Comparison of ENCODE assay signal across 26 cellular contexts in the genomic region with DNA sequence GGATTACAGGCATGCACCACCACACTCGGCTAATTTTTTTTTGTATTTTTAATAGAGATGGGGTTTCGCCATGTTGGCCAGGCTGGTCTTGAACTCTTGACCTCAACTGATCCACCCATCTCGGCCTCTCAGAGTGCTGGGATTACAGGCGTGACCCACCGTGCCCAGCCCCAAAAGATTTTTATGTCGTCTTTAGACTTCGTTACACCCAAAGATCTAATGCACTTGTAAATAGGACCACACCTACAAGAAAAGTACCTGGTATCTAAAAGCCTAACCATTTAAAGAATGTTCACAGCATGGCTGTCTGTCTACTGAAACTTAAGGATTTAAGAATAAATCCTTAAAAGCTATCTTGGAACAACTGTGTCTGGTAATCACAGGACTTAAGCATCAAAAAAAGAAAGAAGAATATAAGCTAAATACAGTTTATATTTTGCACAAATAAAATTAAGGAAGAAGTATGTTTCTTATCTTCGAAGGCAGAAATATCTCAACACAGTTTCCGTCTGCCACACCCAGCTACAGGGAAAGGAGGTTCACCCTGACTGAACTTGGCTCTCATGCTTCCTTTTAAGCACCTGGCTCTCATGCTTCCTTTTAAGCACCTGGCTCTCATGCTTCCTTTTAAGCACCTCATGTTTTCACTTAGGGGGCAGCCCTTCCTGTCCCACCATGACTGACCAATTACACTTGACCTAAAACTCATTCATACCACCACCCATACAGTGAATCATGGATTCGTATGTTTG.
A peak's percentile ranks its signal among the peaks of the same experiment; 100 is the strongest.
DNase-seq lines count a peak whose midpoint lies in the region; ATAC-seq, FAIRE-seq and TF ChIP-seq lines count a peak whose summit lies in the region.
"Had no signal": no experiment of that assay in that cellular context is flagged by ENCODE, and none has a peak within 500 bp of the region (broad histone marks: within the 10 kb centered on the region; RNA-seq: fewer than 3 reads in every experiment).

No MANE protein-coding gene starts in this region.

- peaks cover 6% of the 10 kb centered on the region for H3K36me3 Mint-ChIP-seq in astrocyte (ENCODE audit: low read depth, unreplicated experiment)
- H3K36me3 Mint-ChIP-seq in memory B cell, result peaks cover 16% of the 10 kb centered on the region

- H3K4me1 Mint-ChIP-seq in astrocyte (ENCODE audit: low read depth, unreplicated experiment) (no peaks in the 10 kb centered on the region), memory B cell (peaks cover 34% of the 10 kb centered on the region)

- H2AFZ ChIP-seq in HepG2 (ENCODE audit: low read length), result no peak overlapping the region
- no peak overlapping the region for H2AFZ ChIP-seq in astrocyte (ENCODE audit: low read depth, low read length)

- FAIRE-seq in HepG2 (lab: Jason Lieb, UNC) (no peak), astrocyte (lab: Jason Lieb, UNC) (peak; percentile 92)
- FAIRE-seq: D721Med, H54 had no signal

- CTCF ChIA-PET in HepG2 (lab: Yijun Ruan, JAX; ENCODE audit: low intra/inter-chr PET ratio, low total read pairs), result no interaction called here

- H3K9me3 ChIP-seq in right lobe of liver (no peaks in the 10 kb centered on the region), HepG2 (ENCODE audit: low read length) (no peaks in the 10 kb centered on the region), astrocyte (ENCODE audit: insufficient read depth, low read depth, low read length) (no peaks in the 10 kb centered on the region)
- H3K9me3 ChIP-seq: ascending aorta, right atrium auricular region, tibial artery had no signal

- no peak overlapping the region for H3K9ac ChIP-seq in HepG2 (ENCODE audit: insufficient read depth, low read depth, low read length)
- H3K9ac ChIP-seq in astrocyte (ENCODE audit: low read length), result no peak overlapping the region

- H3K9me3 Mint-ChIP-seq in astrocyte (ENCODE audit: unreplicated experiment) (no peaks in the 10 kb centered on the region), memory B cell (no peaks in the 10 kb centered on the region)
- H3K9me3 Mint-ChIP-seq: activated T-helper 1 cell treated with anti-CD3 and anti-CD28 coated beads, Interleukin-12 subunit alpha, Interleukin-12 subunit beta, Interleukin-2, Interleukin-4 antibody, amounts not matched to agents 30 ng/mL and 10 ng/mL and 1 ng/mL, durations not matched to agents 14 hours and 24 hours and 36 hours had no signal

- H3K27me3 ChIP-seq in right lobe of liver (no peaks in the 10 kb centered on the region), HepG2 (ENCODE audit: control insufficient read depth in 1 of 2, insufficient read depth in 2 of 2, low read length in 2 of 2) (no peaks in the 10 kb centered on the region), astrocyte (ENCODE audit: insufficient read depth, low read length) (no peaks in the 10 kb centered on the region), foreskin keratinocyte (no peaks in the 10 kb centered on the region)
- H3K27me3 ChIP-seq: ascending aorta, right atrium auricular region, tibial artery had no signal

- intact Hi-C loops in right lobe of liver (cut with DNase I), result no loop called here
- intact Hi-C loops in HepG2 (cut with micrococcal nuclease; ENCODE audit: unreplicated experiment), result loop anchor here (1.0 kb wide), 1 partner anchor 34 kb away; no protein-coding TSS in a partner anchor

- no TSS peak for BruUV-seq in HepG2 (replicated peaks; lab: Mats Ljungman, UMichigan)

- H3K27me3 Mint-ChIP-seq in astrocyte (ENCODE audit: low read depth, unreplicated experiment), result no peaks in the 10 kb centered on the region
- H3K27me3 Mint-ChIP-seq in memory B cell, result no peaks in the 10 kb centered on the region
- H3K27me3 Mint-ChIP-seq: activated naive CD8-positive, alpha-beta T cell had no signal

- H4K20me1 ChIP-seq in HepG2 (ENCODE audit: insufficient read depth, low read length), result no peaks in the 10 kb centered on the region
- no peaks in the 10 kb centered on the region for H4K20me1 ChIP-seq in astrocyte (ENCODE audit: insufficient read depth, low read length)

- ATAC-seq in right lobe of liver, result no peak
- no peak for ATAC-seq in HepG2
- ATAC-seq in memory B cell (ENCODE audit: low read depth), result peak; percentile 40
- no peak for ATAC-seq in HG03139 (IDR thresholded peaks at IDR 0.05; ENCODE audit: unreplicated experiment)
- ATAC-seq in foreskin keratinocyte, result no peak
- ATAC-seq: SK-N-SH treated with all-trans-retinoic acid at 6 μM for 48 hours; stimulated activated naive CD8-positive, alpha-beta T cell treated with anti-CD3 and anti-CD28 coated beads, Interleukin-15, Interleukin-2, amounts not matched to agents 100 U/mL and 50 U/mL, for 24 hours had no signal

- H3K27ac Mint-ChIP-seq in astrocyte (ENCODE audit: unreplicated experiment) (no peak overlapping the region), memory B cell (peak overlapping the region; percentile 28)
- H3K27ac Mint-ChIP-seq: activated naive CD8-positive, alpha-beta T cell; activated T-helper 1 cell treated with anti-CD3 and anti-CD28 coated beads, Interleukin-12 subunit alpha, Interleukin-12 subunit beta, Interleukin-2, Interleukin-4 antibody, amounts not matched to agents 30 ng/mL and 10 ng/mL and 1 ng/mL, durations not matched to agents 14 hours and 24 hours and 36 hours had no signal

- TF ChIP-seq RAD21 in HepG2 (CRISPR knock-in tag; IDR thresholded peaks at IDR 0.05), result no peak

- TF ChIP-seq EP300 in HepG2 (IDR thresholded peaks at IDR 0.05; ENCODE audit: low read depth in 2 of 2, low read length in 2 of 2), result no peak
- TF ChIP-seq EP300 in HepG2 (CRISPR knock-in tag; IDR thresholded peaks at IDR 0.05; ENCODE audit: borderline replicate concordance), result no peak

- WGBS in right lobe of liver (ENCODE audit: insufficient coverage, low coverage, low lambda C conversion rate, missing lambda C conversion rate), result 78% methylated on average over 10 of the region's 10 CpGs
- 97% methylated on average over 10 of the region's 10 CpGs for WGBS in HepG2 (ENCODE audit: low lambda C conversion rate)

- POLR2A ChIA-PET in HepG2 (lab: Yijun Ruan, JAX), result no interaction called here

- TF ChIP-seq CTCF in right lobe of liver (IDR thresholded peaks at IDR 0.05), result no peak
- TF ChIP-seq CTCF in HepG2 (CRISPR knock-in tag; IDR thresholded peaks at IDR 0.05), result no peak
- no peak for TF ChIP-seq CTCF in astrocyte (IDR thresholded peaks at IDR 0.05; ENCODE audit: insufficient read depth, low read depth, low read length)
- TF ChIP-seq CTCF in foreskin keratinocyte (conservative IDR thresholded peaks at IDR 0.05), result no peak

- DNase-seq in right lobe of liver (no peak), HepG2 (ENCODE audit: low spot score) (no peak), astrocyte (ENCODE audit: low read depth) (no peak), memory B cell (ENCODE audit: low spot score in 2 of 2) (no peak), OCI-M2 (lab: John Stamatoyannopoulos, UW; ENCODE audit: unreplicated experiment) (no peak), MV-4-11 (lab: John Stamatoyannopoulos, UW) (no peak), foreskin keratinocyte (no peak)
- DNase-seq: activated CD4-positive, CD25-positive, alpha-beta regulatory T cell treated with anti-CD3 and anti-CD28 coated beads, Interleukin-2, amount 50 U/mL, for 72 hours; central memory CD4-positive, alpha-beta T cell; islet precursor cell; KBM-7; mammary epithelial cell; NCI-H1694 treated with DMSO at 0.1 percent for 48 hours; stimulated activated CD4-positive, alpha-beta T cell treated with anti-CD3 and anti-CD28 coated beads, Interleukin-12 subunit alpha, Interleukin-12 subunit beta, amount 100 ng/mL, for 4 hours; stimulated activated CD4-positive, alpha-beta T cell treated with anti-CD3 and anti-CD28 coated beads, Interleukin-4, amount 100 ng/mL, for 4 hours; stimulated activated naive CD8-positive, alpha-beta T cell treated with anti-CD3 and anti-CD28 coated beads, Interleukin-15, Interleukin-2, amounts not matched to agents 100 U/mL and 50 U/mL, for 24 hours; tibial artery had no signal

- no peak overlapping the region for H3K4me2 ChIP-seq in HepG2 (ENCODE audit: low read depth, low read length)
- H3K4me2 ChIP-seq in astrocyte (ENCODE audit: low read length), result no peak overlapping the region

- no peak overlapping the region for H3K4me3 ChIP-seq in right lobe of liver
- no peak overlapping the region for H3K4me3 ChIP-seq in HepG2 (replicated peaks in 1 of 3; ENCODE audit: insufficient read depth in 1 of 3, low read depth in 2 of 3, low read length in 3 of 3)
- H3K4me3 ChIP-seq in astrocyte (ENCODE audit: insufficient read depth, low read depth, low read length), result no peak overlapping the region
- H3K4me3 ChIP-seq: ascending aorta, right atrium auricular region, tibial artery had no signal

- peaks cover 0 to 18% (median 10%) of the 10 kb centered on the region in 4 donors for H3K4me1 ChIP-seq in right lobe of liver
- no peaks in the 10 kb centered on the region for H3K4me1 ChIP-seq in HepG2 (ENCODE audit: insufficient read depth, low read length)
- H3K4me1 ChIP-seq in astrocyte (ENCODE audit: insufficient read depth, low read length), result no peaks in the 10 kb centered on the region
- H3K4me1 ChIP-seq in foreskin keratinocyte, result no peaks in the 10 kb centered on the region
- H3K4me1 ChIP-seq: ascending aorta, right atrium auricular region, tibial artery had no signal

- H3K36me3 ChIP-seq in right lobe of liver (peaks cover 0 to 3% (median 0%) of the 10 kb centered on the region in 4 donors), HepG2 (replicated peaks in 1 of 2; ENCODE audit: control insufficient read depth in 1 of 2, insufficient read depth in 2 of 2, low read length in 2 of 2) (0 out of 5 replicates have a peak, but pooled peaks cover 0 to 7% of the 10 kb centered on the region in 2 experiments), astrocyte (ENCODE audit: insufficient read depth, low read length) (no peaks in the 10 kb centered on the region)

- in situ Hi-C loops in HepG2 (cut with HindIII; ENCODE audit: extremely low pct_ligation_motif_present, low pct_unique_long_range_greater_than_20kb), result no loop called here

- peak overlapping the region; percentile 44 to 75 (median 63) for H3K27ac ChIP-seq in right lobe of liver
- H3K27ac ChIP-seq in HepG2 (ENCODE audit: extremely low read length, insufficient read depth, low read length), result no peak overlapping the region
- no peak overlapping the region for H3K27ac ChIP-seq in astrocyte (ENCODE audit: low read depth, low read length)
- H3K27ac ChIP-seq in foreskin keratinocyte, result no peak overlapping the region
- H3K27ac ChIP-seq: ascending aorta, epithelial cell of prostate, right atrium auricular region, tibial artery had no signal

- no peak for TF ChIP-seq POLR2A in right lobe of liver (IDR thresholded peaks at IDR 0.05)
- TF ChIP-seq POLR2A in HepG2 (IDR thresholded peaks at IDR 0.05; ENCODE audit: insufficient read depth in 1 of 2, low read depth in 2 of 2, low read length in 2 of 2), result no peak

- no peaks in the 10 kb centered on the region for H3K79me2 ChIP-seq in HepG2 (ENCODE audit: insufficient read depth, low read length)
- H3K79me2 ChIP-seq in astrocyte (ENCODE audit: insufficient read depth, low read length), result no peaks in the 10 kb centered on the region

- no peak overlapping the region for H3K4me3 Mint-ChIP-seq in astrocyte (ENCODE audit: unreplicated experiment)
- H3K4me3 Mint-ChIP-seq in memory B cell, result peak overlapping the region; percentile 37
- H3K4me3 Mint-ChIP-seq: activated naive CD8-positive, alpha-beta T cell; activated T-helper 1 cell treated with anti-CD3 and anti-CD28 coated beads, Interleukin-12 subunit alpha, Interleukin-12 subunit beta, Interleukin-2, Interleukin-4 antibody, amounts not matched to agents 30 ng/mL and 10 ng/mL and 1 ng/mL, durations not matched to agents 14 hours and 24 hours and 36 hours had no signal

Comparison
In these comparisons a context has a peak if more than half of its experiments do, and no peak if none do; other contexts are left out.
1. H3K27ac ChIP-seq: peak in right lobe of liver (3 of 3); none in HepG2 (single experiment), astrocyte (single experiment) and foreskin keratinocyte (single experiment).